In the genomic region with DNA sequence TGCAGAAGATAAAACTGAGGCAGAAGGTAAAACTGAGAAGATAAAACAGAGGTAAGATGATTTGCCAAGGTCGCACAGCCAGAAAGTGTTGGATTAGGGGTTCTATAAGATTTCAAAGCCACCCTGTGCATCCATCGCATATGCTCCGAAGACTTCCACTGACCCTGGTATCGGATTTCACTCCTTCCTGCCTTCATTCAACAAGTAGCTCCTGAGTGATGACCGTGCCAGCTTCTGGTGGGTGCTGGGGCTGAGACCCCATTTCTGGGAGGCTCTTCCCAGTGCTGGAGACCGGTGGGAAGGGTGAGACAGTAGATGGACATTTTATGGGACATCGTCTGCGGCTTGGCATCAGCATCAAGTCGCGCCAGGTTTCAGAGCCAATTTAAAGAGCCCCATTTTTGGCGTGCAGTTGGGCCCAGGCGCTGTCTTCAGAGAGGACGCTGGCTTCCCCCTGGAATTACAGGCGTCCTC, we compare ENCODE assay signal across 13 cellular contexts. TPM values are rescaled to one million over a fixed set of nuclear protein-coding genes. Genes with fewer than 3 reads are reported as not detected.
DNase-seq lines count a peak whose midpoint lies in the region; ATAC-seq and TF ChIP-seq lines count a peak whose summit lies in the region.
"Had no signal": no experiment of that assay in that cellular context is flagged by ENCODE, and none has a peak within 500 bp of the region (broad histone marks: within the 10 kb centered on the region; RNA-seq: fewer than 3 reads in every experiment).

No MANE protein-coding gene starts in this region.

- H3K9me3 ChIP-seq in heart right ventricle (peaks cover 0 to 11% (median 0%) of the 10 kb centered on the region in 11 donors), hepatocyte (ENCODE audit: low read depth) (peaks cover 7% of the 10 kb centered on the region), neuronal stem cell (replicated peaks in 1 of 2; ENCODE audit: control insufficient read depth in 2 of 2, insufficient read depth in 1 of 2, low read depth in 1 of 2, low read length in 2 of 2) (peaks cover 3 to 10% of the 10 kb centered on the region in 2 donors)

- peak overlapping the region; percentile 44 to 96 (median 90) for H3K27ac ChIP-seq in heart right ventricle
- H3K27ac ChIP-seq in hepatocyte: peak overlapping the region; percentile 97
- peak overlapping the region; percentile 98 for H3K27ac ChIP-seq in neuronal stem cell (replicated peaks; ENCODE audit: low read length)
- peak overlapping the region; percentile 57 for H3K27ac ChIP-seq in urinary bladder (ENCODE audit: low read depth)

- H4K91ac ChIP-seq in neuronal stem cell (ENCODE audit: low read depth, low read length, poor library complexity): no peak overlapping the region

- ATAC-seq in heart right ventricle: no peak
- no peak for ATAC-seq in left cardiac atrium
- no peak for ATAC-seq in HG02973 (IDR thresholded peaks at IDR 0.05; ENCODE audit: unreplicated experiment)
- no peak for ATAC-seq in GM19397 (IDR thresholded peaks at IDR 0.05; ENCODE audit: unreplicated experiment)

- H3K4me2 ChIP-seq in hepatocyte: peak overlapping the region; percentile 100
- H3K4me2 ChIP-seq in neuronal stem cell (ENCODE audit: insufficient read depth, low read length, poor library complexity, severe bottlenecking): peak overlapping the region; percentile 95

- no peak overlapping the region for H3K23ac ChIP-seq in neuronal stem cell (ENCODE audit: low read depth, low read length, poor library complexity)

- H3K27me3 ChIP-seq in heart right ventricle (peaks cover 0 to 43% (median 0%) of the 10 kb centered on the region in 7 donors), hepatocyte (peaks cover 6% of the 10 kb centered on the region), neuronal stem cell (ENCODE audit: control insufficient read depth in 3 of 3, insufficient read depth in 3 of 3, low read depth in 1 of 3, low read length in 3 of 3) (peaks cover 0 to 58% (median 7%) of the 10 kb centered on the region in 3 experiments)

- H4K8ac ChIP-seq in neuronal stem cell (ENCODE audit: low read depth, low read length): no peak overlapping the region

- peak overlapping the region; percentile 97 for H2BK5ac ChIP-seq in neuronal stem cell (ENCODE audit: low read length)

- H3K4me1 ChIP-seq in heart right ventricle (peaks cover 2 to 57% (median 25%) of the 10 kb centered on the region in 9 donors), hepatocyte (ENCODE audit: insufficient read depth) (peaks cover 24% of the 10 kb centered on the region), neuronal stem cell (ENCODE audit: control insufficient read depth in 2 of 2, insufficient read depth in 1 of 2, low read depth in 1 of 2, low read length in 2 of 2) (peaks cover 8 to 12% of the 10 kb centered on the region in 2 donors), urinary bladder (ENCODE audit: insufficient read depth) (no peaks in the 10 kb centered on the region)

- peaks cover 5% of the 10 kb centered on the region for H3K79me2 ChIP-seq in hepatocyte

- H2AK5ac ChIP-seq in neuronal stem cell (ENCODE audit: low read depth, low read length): no peak overlapping the region

- no peak overlapping the region for H3K14ac ChIP-seq in neuronal stem cell (ENCODE audit: low read length)

- H2BK120ac ChIP-seq in neuronal stem cell (ENCODE audit: low read depth, low read length): no peak overlapping the region

- peaks cover 2% of the 10 kb centered on the region for H3K79me1 ChIP-seq in neuronal stem cell (ENCODE audit: low read depth, low read length)

- TF ChIP-seq CTCF in heart right ventricle (IDR thresholded peaks at IDR 0.05): no peak
- no peak for TF ChIP-seq CTCF in hepatocyte (IDR thresholded peaks at IDR 0.05; ENCODE audit: poor library complexity)

- no peak overlapping the region for H3K4ac ChIP-seq in neuronal stem cell (ENCODE audit: low read length)

- H3K36me3 ChIP-seq in heart right ventricle: no peaks in the 10 kb centered on the region
- no peaks in the 10 kb centered on the region for H3K36me3 ChIP-seq in hepatocyte (replicated peaks; ENCODE audit: insufficient read depth, low read depth)
- H3K36me3 ChIP-seq in neuronal stem cell (replicated peaks in 1 of 2; ENCODE audit: control insufficient read depth in 2 of 2, insufficient read depth in 2 of 2, low read length in 2 of 2): no peaks in the 10 kb centered on the region
- H3K36me3 ChIP-seq in urinary bladder (ENCODE audit: insufficient read depth): no peaks in the 10 kb centered on the region

- H4K20me1 ChIP-seq in hepatocyte (ENCODE audit: insufficient read depth, poor library complexity, severe bottlenecking): no peaks in the 10 kb centered on the region

- H3K18ac ChIP-seq in neuronal stem cell (ENCODE audit: low read length): peak overlapping the region; percentile 20

- DNase-seq in heart right ventricle: no peak
- no peak for DNase-seq in left cardiac atrium
- no peak for DNase-seq in hepatocyte (ENCODE audit: low spot score)
- no peak for DNase-seq in neuronal stem cell (ENCODE audit: low spot score)
- no peak for DNase-seq in NCI-H2029 treated with DMSO at 0.1 percent for 48 hours (lab: John Stamatoyannopoulos, UW)
- DNase-seq: activated CD4-positive, alpha-beta T cell treated with anti-CD3 and anti-CD28 coated beads, Interleukin-2, amount 50 U/mL, for 4 hours; activated naive CD4-positive, alpha-beta T cell; DMS79; NCI-H774; stimulated activated naive CD4-positive, alpha-beta T cell had no signal

- 35 to 48% methylated on average over 14 of the region's 14 CpGs for WGBS in heart right ventricle, 2 donors
- WGBS in hepatocyte (ENCODE audit: low lambda C conversion rate, missing lambda C conversion rate): 16% methylated on average over 14 of the region's 14 CpGs
- no CpG with 5 or more reads among the region's 14 CpGs for WGBS in neuronal stem cell (ENCODE audit: extremely low coverage in 2 of 2, insufficient read length in 2 of 2, insufficient replicate concordance in 1 of 2), 2 donors
- 34% methylated on average over 14 of the region's 14 CpGs for WGBS in urinary bladder

- H2AFZ ChIP-seq in hepatocyte (peak overlapping the region; percentile 32), neuronal stem cell (ENCODE audit: low read length) (peak overlapping the region; percentile 93)

- no peak overlapping the region for H2BK15ac ChIP-seq in neuronal stem cell (ENCODE audit: low read length)

- intact Hi-C loops in heart right ventricle (cut with DNase I) (loop anchor here in 4 of 10 donors (2.0 to 5.0 kb wide), 4 partner anchors 35 to 50 kb away; no protein-coding TSS in a partner anchor), left cardiac atrium (cut with DNase I) (no loop called here)

- H3K4me3 ChIP-seq in heart right ventricle (peak overlapping the region in 8 of 10 donors; percentile 8 to 90 (median 78)), hepatocyte (no peak overlapping the region), neuronal stem cell (ENCODE audit: low read length in 2 of 2) (peak overlapping the region in 1 of 2 donors; percentile 52), urinary bladder (ENCODE audit: low read depth, low read length) (no peak overlapping the region)

- H3K9ac ChIP-seq in neuronal stem cell (ENCODE audit: low read depth, low read length, poor library complexity): peak overlapping the region; percentile 24

- H3K9me2 ChIP-seq in hepatocyte (replicated peaks; ENCODE audit: insufficient read depth): no peaks in the 10 kb centered on the region

- no peak overlapping the region for H2BK12ac ChIP-seq in neuronal stem cell (ENCODE audit: low read length)

RNA-seq across cellular contexts. Expression of a gene that starts 53.7 kb away (rescaled TPM):
- total RNA-seq in heart right ventricle (10 to 100 TPM; 48.1 to 71.1 (median 56.5) TPM), left cardiac atrium (10 to 100 TPM; 41.6 to 58.3 TPM), hepatocyte (23.6 and 31.0 TPM in 2 replicates), urinary bladder (16.8 TPM)
- polyA plus RNA-seq in heart right ventricle (10 to 100 TPM; 18.1 to 36.5 TPM), hepatocyte (11.1 and 11.6 TPM in 2 replicates), urinary bladder (42.3 TPM)
- 28.9 TPM for polyA plus RNA-seq in neuronal stem cell (2013, experiment 1 of 2)
- 29.1 TPM for polyA plus RNA-seq in neuronal stem cell (2013, experiment 2 of 2)

Comparison
In these comparisons a context has a peak if more than half of its experiments do, and no peak if none do; other contexts are left out.
1. H3K4me3 ChIP-seq: peak in heart right ventricle (8 of 10); none in hepatocyte (single experiment) and urinary bladder (single experiment).
2. Peak in every context shown above with its lines, with median percentiles within 50 percentile points of each other: H3K27ac ChIP-seq.